26 cellular contexts compared by ENCODE assay signal in genomic region chr11:21659961-21660360, GRCh38.
"Had no signal": no experiment of that assay in that cellular context is flagged by ENCODE, and none has a peak within 500 bp of the region (broad histone marks: within the 10 kb centered on the region; RNA-seq: fewer than 3 reads in every experiment).

No MANE protein-coding gene starts in this region.

- ATAC-seq: K562, PC-3, T-cell had no signal

- H3K27ac ChIP-seq: KMS-11, Peyer's patch, SJSA1 had no signal

- H3K27me3 Mint-ChIP-seq: IgD-negative memory B cell, T-cell had no signal

- H3K4me3 ChIP-seq: K562, Peyer's patch, SJSA1 had no signal

- H3K36me3 ChIP-seq: Peyer's patch, SJSA1 had no signal

- H3K4me1 Mint-ChIP-seq: IgD-negative memory B cell, T-cell had no signal

- H3K4me1 ChIP-seq: Peyer's patch, SJSA1 had no signal

- H3K27ac Mint-ChIP-seq: IgD-negative memory B cell, T-cell had no signal

- DNase-seq: Kasumi-1, MM.1S, NCI-H1092 treated with DMSO at 0.1 percent for 48 hours, NCI-H1436, NCI-H187, NCI-H2029, NCI-H2081 treated with DMSO at 0.1 percent for 48 hours, NCI-H2171, NCI-H226, NCI-H446, NCI-H510A, NCI-H524 treated with DMSO at 0.1 percent for 48 hours, NCI-H69, NCI-H774, PC-3, Peyer's patch, Right ventricle myocardium superior, RPMI8226, SIG-M5, SK-N-SH, SW 1271, T-cell had no signal

- H3K27me3 ChIP-seq: Peyer's patch, SJSA1 had no signal

- H3K9me3 ChIP-seq: Peyer's patch, SJSA1, SK-N-SH had no signal

- H3K4me3 Mint-ChIP-seq: IgD-negative memory B cell, T-cell had no signal

- H3K9me2 ChIP-seq: SK-N-SH had no signal

- H3K4me2 ChIP-seq: KMS-11, SK-N-SH had no signal

- H3K36me3 Mint-ChIP-seq: IgD-negative memory B cell, T-cell had no signal
